ENCODE assay signal across 8 cellular contexts in genomic region chrX:72573158-72573511, GRCh38. TPM values are rescaled to one million over a fixed set of nuclear protein-coding genes. Genes with fewer than 3 reads are reported as not detected.
DNase-seq lines count a peak whose midpoint lies in the region; ATAC-seq and TF ChIP-seq lines count a peak whose summit lies in the region.

No MANE protein-coding gene starts in this region.

- H2AFZ ChIP-seq in PC-3 (ENCODE audit: low read length), result peak overlapping the region; percentile 86

- peak overlapping the region; percentile 63 for H3K4me3 ChIP-seq in H7 (ENCODE audit: insufficient read depth, low read depth, low read length)
- H3K4me3 ChIP-seq in PC-3 (ENCODE audit: low read length), result peak overlapping the region; percentile 74

- H3K9me3 Mint-ChIP-seq in Calu3 (ENCODE audit: low read depth, unreplicated experiment), result no peaks in the 10 kb centered on the region
- no peaks in the 10 kb centered on the region for H3K9me3 Mint-ChIP-seq in stimulated activated naive B cell treated with anti-CD40 and anti-IgM and Interleukin-4, amounts not matched to agents 10 μg/mL and 1 μg/mL and 100 μg/mL, for 72 hours

- BruUV-seq in Calu3 (replicated peaks; lab: Mats Ljungman, UMichigan) (no TSS peak), PC-3 (replicated peaks; lab: Mats Ljungman, UMichigan) (no TSS peak)

- H3K9me3 ChIP-seq in PC-3 (ENCODE audit: low read length), result no peaks in the 10 kb centered on the region

- no peaks in the 10 kb centered on the region; the same call in 1 of the 2 replicates for H3K36me3 ChIP-seq in H7 (replicated peaks; ENCODE audit: control insufficient read depth, insufficient read depth, low read length)
- H3K36me3 ChIP-seq in PC-3 (ENCODE audit: low read depth, low read length), result no peaks in the 10 kb centered on the region

- peak overlapping the region; percentile 81 for H3K4me3 Mint-ChIP-seq in Calu3 (ENCODE audit: low read depth, unreplicated experiment)
- peak overlapping the region; percentile 86 to 87 for H3K4me3 Mint-ChIP-seq in stimulated activated naive B cell treated with anti-CD40 and anti-IgM and Interleukin-4, amounts not matched to agents 10 μg/mL and 1 μg/mL and 100 μg/mL, for 72 hours

- H3F3A ChIP-seq in PC-3 (ENCODE audit: low read length, unreplicated experiment), result peaks cover 13% of the 10 kb centered on the region

- H3K36me3 Mint-ChIP-seq in Calu3 (ENCODE audit: insufficient read depth, unreplicated experiment), result peaks cover 13% of the 10 kb centered on the region
- peaks cover 0 to 1% of the 10 kb centered on the region in 2 donors for H3K36me3 Mint-ChIP-seq in stimulated activated naive B cell treated with anti-CD40 and anti-IgM and Interleukin-4, amounts not matched to agents 10 μg/mL and 1 μg/mL and 100 μg/mL, for 72 hours

- peak overlapping the region; percentile 69 for H3K27ac Mint-ChIP-seq in Calu3 (ENCODE audit: unreplicated experiment)
- H3K27ac Mint-ChIP-seq in stimulated activated naive B cell treated with anti-CD40 and anti-IgM and Interleukin-4, amounts not matched to agents 10 μg/mL and 1 μg/mL and 100 μg/mL, for 72 hours, result no peak overlapping the region

- H3K79me2 ChIP-seq in PC-3 (ENCODE audit: low read length), result peaks cover 8% of the 10 kb centered on the region

- POLR2A ChIA-PET in PC-3 (lab: Charles Lee; ENCODE audit: unreplicated experiment), result no interaction called here

- H3K27ac ChIP-seq in PC-3 (ENCODE audit: low read length), result no peak overlapping the region
- H3K27ac ChIP-seq in foreskin keratinocyte, result peak overlapping the region; percentile 90

- peak overlapping the region; percentile 81 for H3K4me2 ChIP-seq in PC-3 (ENCODE audit: low read length)

- peak overlapping the region; percentile 75 for H3K9ac ChIP-seq in PC-3 (ENCODE audit: low read length)

- no peaks in the 10 kb centered on the region for H3K27me3 Mint-ChIP-seq in Calu3 (ENCODE audit: unreplicated experiment)
- peaks cover 9 to 13% of the 10 kb centered on the region in 2 donors for H3K27me3 Mint-ChIP-seq in stimulated activated naive B cell treated with anti-CD40 and anti-IgM and Interleukin-4, amounts not matched to agents 10 μg/mL and 1 μg/mL and 100 μg/mL, for 72 hours

- H3K9me2 ChIP-seq in PC-3 (replicated peaks; ENCODE audit: low read length), result no peaks in the 10 kb centered on the region

- DNase-seq in Calu3, result no peak
- no peak for DNase-seq in H7
- DNase-seq in PC-3, result no peak
- no peak for DNase-seq in foreskin keratinocyte
- no peak for DNase-seq in stimulated activated naive B cell treated with anti-CD40 and anti-IgM and Interleukin-4, amounts not matched to agents 10 μg/mL and 1 μg/mL and 100 μg/mL, for 72 hours
- no peak for DNase-seq in COLO829 (ENCODE audit: low spot score)
- no peak for DNase-seq in SIG-M5 treated with dmso at 0.1 percent for 504 hours (lab: John Stamatoyannopoulos, UW; ENCODE audit: unreplicated experiment)
- DNase-seq in GOT3 (lab: John Stamatoyannopoulos, UW), result no peak

- CTCF ChIA-PET in Calu3 (lab: Charles Lee), result interaction anchor here (0.6 kb wide), 2 partner anchors 322 to 1640 kb away, joined by 4 to 8 read pairs; no protein-coding TSS in a partner anchor
- CTCF ChIA-PET in PC-3 (lab: Charles Lee), result interaction anchor here (0.6 to 0.7 kb wide), 2 partner anchors 115 to 296 kb away, joined by 4 to 6 read pairs; partner anchors contain the start of gene RPS4X

- no peaks in the 10 kb centered on the region for H3K27me3 ChIP-seq in H7 (ENCODE audit: control insufficient read depth, insufficient read depth, low read length)
- H3K27me3 ChIP-seq in PC-3 (ENCODE audit: low read length), result no peaks in the 10 kb centered on the region
- no peaks in the 10 kb centered on the region for H3K27me3 ChIP-seq in foreskin keratinocyte

- H4K20me1 ChIP-seq in PC-3 (ENCODE audit: low read length), result peaks cover 10% of the 10 kb centered on the region

- no peaks in the 10 kb centered on the region for H3K4me1 Mint-ChIP-seq in Calu3 (ENCODE audit: low read depth, unreplicated experiment)
- H3K4me1 Mint-ChIP-seq in stimulated activated naive B cell treated with anti-CD40 and anti-IgM and Interleukin-4, amounts not matched to agents 10 μg/mL and 1 μg/mL and 100 μg/mL, for 72 hours, result peaks cover 0 to 2% of the 10 kb centered on the region in 2 donors

- intact Hi-C loops in Calu3 (cut with micrococcal nuclease; ENCODE audit: unreplicated experiment), result no loop called here
- intact Hi-C loops in PC-3 (cut with micrococcal nuclease), result loop anchor here (2.0 kb wide), 1 partner anchor 48 kb away; no protein-coding TSS in a partner anchor

- ATAC-seq in PC-3 (no peak), foreskin keratinocyte (no peak)
- peak; percentile 19 to 28 for ATAC-seq in stimulated activated naive B cell treated with anti-CD40 and anti-IgM and Interleukin-4, amounts not matched to agents 10 μg/mL and 1 μg/mL and 100 μg/mL, for 72 hours (replicated peaks)

- TF ChIP-seq CTCF in Calu3 (IDR thresholded peaks at IDR 0.05; ENCODE audit: unreplicated experiment), result no peak
- TF ChIP-seq CTCF in PC-3 (conservative IDR thresholded peaks at IDR 0.05; ENCODE audit: low read depth, low read length), result no peak; the same call in 1 of the 2 replicates
- TF ChIP-seq CTCF in foreskin keratinocyte (conservative IDR thresholded peaks at IDR 0.05), result no peak

- peaks cover 39% of the 10 kb centered on the region for H3K4me1 ChIP-seq in PC-3 (ENCODE audit: insufficient read depth, low read length)
- no peaks in the 10 kb centered on the region for H3K4me1 ChIP-seq in foreskin keratinocyte

RNA-seq across cellular contexts. Expression of gene HDAC8, which starts 0.5 kb away (rescaled TPM):
- total RNA-seq in Calu3 (2022) (52.0 and 52.5 TPM in 2 replicates), PC-3 (2014; rRNA removed) (28.5 and 40.5 TPM in 2 replicates), foreskin keratinocyte (21.0 and 23.1 TPM in 2 replicates)
- total RNA-seq in H7 (2014; rRNA removed; shearing (Covaris generic)), result 16.6 and 16.7 TPM in 2 replicates
- polyA plus RNA-seq in foreskin keratinocyte, result 19.8 and 21.6 TPM in 2 replicates

Comparison
In these comparisons a context has a peak if more than half of its experiments do, and no peak if none do; other contexts are left out.
1. ATAC-seq: peak in stimulated activated naive B cell treated with anti-CD40 and anti-IgM and Interleukin-4, amounts not matched to agents 10 μg/mL and 1 μg/mL and 100 μg/mL, for 72 hours (2 of 2); none in PC-3 (single experiment) and foreskin keratinocyte (single experiment).